1 cellular context compared by ENCODE assay signal in genomic region chr1:163036661-163037060, GRCh38.
TF ChIP-seq lines count a peak whose summit lies in the region.

No MANE protein-coding gene starts in this region.

TF ChIP-seq in HCT116, 20 proteins besides CTCF, POLR2A, EP300 and RAD21 (continued from another document):
- TF ChIP-seq, protein P1, sequence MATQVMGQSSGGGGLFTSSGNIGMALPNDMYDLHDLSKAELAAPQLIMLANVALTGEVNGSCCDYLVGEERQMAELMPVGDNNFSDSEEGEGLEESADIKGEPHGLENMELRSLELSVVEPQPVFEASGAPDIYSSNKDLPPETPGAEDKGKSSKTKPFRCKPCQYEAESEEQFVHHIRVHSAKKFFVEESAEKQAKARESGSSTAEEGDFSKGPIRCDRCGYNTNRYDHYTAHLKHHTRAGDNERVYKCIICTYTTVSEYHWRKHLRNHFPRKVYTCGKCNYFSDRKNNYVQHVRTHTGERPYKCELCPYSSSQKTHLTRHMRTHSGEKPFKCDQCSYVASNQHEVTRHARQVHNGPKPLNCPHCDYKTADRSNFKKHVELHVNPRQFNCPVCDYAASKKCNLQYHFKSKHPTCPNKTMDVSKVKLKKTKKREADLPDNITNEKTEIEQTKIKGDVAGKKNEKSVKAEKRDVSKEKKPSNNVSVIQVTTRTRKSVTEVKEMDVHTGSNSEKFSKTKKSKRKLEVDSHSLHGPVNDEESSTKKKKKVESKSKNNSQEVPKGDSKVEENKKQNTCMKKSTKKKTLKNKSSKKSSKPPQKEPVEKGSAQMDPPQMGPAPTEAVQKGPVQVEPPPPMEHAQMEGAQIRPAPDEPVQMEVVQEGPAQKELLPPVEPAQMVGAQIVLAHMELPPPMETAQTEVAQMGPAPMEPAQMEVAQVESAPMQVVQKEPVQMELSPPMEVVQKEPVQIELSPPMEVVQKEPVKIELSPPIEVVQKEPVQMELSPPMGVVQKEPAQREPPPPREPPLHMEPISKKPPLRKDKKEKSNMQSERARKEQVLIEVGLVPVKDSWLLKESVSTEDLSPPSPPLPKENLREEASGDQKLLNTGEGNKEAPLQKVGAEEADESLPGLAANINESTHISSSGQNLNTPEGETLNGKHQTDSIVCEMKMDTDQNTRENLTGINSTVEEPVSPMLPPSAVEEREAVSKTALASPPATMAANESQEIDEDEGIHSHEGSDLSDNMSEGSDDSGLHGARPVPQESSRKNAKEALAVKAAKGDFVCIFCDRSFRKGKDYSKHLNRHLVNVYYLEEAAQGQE (IDR thresholded peaks at IDR 0.05; ENCODE audit: low read depth) = no peak
- TF ChIP-seq SP1 (IDR thresholded peaks at IDR 0.05; ENCODE audit: low read depth) = no peak
